ENCODE assay signal across 8 cellular contexts in genomic region chr2:3082705-3083104, GRCh38.
"Had no signal": no experiment of that assay in that cellular context is flagged by ENCODE, and none has a peak within 500 bp of the region (broad histone marks: within the 10 kb centered on the region; RNA-seq: fewer than 3 reads in every experiment).

No MANE protein-coding gene starts in this region.

- FAIRE-seq: HepG2, HTR-8/SVneo, K562 had no signal

- H3K27ac ChIP-seq: HL-60, KMS-11 had no signal

- DNase-seq: IMR-90, KBM-7, KG1 had no signal

- H3K4me3 ChIP-seq: K562 had no signal

- H3K4me2 ChIP-seq: KMS-11 had no signal

- ATAC-seq: HepG2, K562 had no signal
